21 cellular contexts compared by ENCODE assay signal in genomic region chr15:23835944-23836343, GRCh38.
"Had no signal": no experiment of that assay in that cellular context is flagged by ENCODE, and none has a peak within 500 bp of the region (broad histone marks: within the 10 kb centered on the region; RNA-seq: fewer than 3 reads in every experiment).

No MANE protein-coding gene starts in this region.

- DNase-seq: KBM-7, MV-4-11, NCI-H1048, NCI-H1105, NCI-H1417, NCI-H1436 treated with DMSO at 0.1 percent for 48 hours, NCI-H1694, NCI-H187 treated with DMSO at 0.1 percent for 48 hours, NCI-H2029 treated with DMSO at 0.1 percent for 48 hours, NCI-H2107, NCI-H2227 treated with DMSO at 0.1 percent for 48 hours, NCI-H446, NCI-H510A, NCI-H524 treated with DMSO at 0.1 percent for 48 hours, NCI-H69, NCI-H774, SHP77 treated with DMSO at 0.1 percent for 48 hours, SJCRH30 had no signal

- H3K9me3 ChIP-seq: SJCRH30 had no signal

- H3K27me3 ChIP-seq: SJCRH30 had no signal

- H3K4me1 ChIP-seq: SJCRH30 had no signal

- ATAC-seq: Right ventricle myocardium inferior, SK-N-SH treated with all-trans-retinoic acid at 6 μM for 48 hours had no signal

- H3K4me3 ChIP-seq: SJCRH30 had no signal

- H3K27ac ChIP-seq: RWPE1, SJCRH30 had no signal

- H3K36me3 ChIP-seq: SJCRH30 had no signal
